ENCODE assay signal across 1 cellular context in the genomic region with DNA sequence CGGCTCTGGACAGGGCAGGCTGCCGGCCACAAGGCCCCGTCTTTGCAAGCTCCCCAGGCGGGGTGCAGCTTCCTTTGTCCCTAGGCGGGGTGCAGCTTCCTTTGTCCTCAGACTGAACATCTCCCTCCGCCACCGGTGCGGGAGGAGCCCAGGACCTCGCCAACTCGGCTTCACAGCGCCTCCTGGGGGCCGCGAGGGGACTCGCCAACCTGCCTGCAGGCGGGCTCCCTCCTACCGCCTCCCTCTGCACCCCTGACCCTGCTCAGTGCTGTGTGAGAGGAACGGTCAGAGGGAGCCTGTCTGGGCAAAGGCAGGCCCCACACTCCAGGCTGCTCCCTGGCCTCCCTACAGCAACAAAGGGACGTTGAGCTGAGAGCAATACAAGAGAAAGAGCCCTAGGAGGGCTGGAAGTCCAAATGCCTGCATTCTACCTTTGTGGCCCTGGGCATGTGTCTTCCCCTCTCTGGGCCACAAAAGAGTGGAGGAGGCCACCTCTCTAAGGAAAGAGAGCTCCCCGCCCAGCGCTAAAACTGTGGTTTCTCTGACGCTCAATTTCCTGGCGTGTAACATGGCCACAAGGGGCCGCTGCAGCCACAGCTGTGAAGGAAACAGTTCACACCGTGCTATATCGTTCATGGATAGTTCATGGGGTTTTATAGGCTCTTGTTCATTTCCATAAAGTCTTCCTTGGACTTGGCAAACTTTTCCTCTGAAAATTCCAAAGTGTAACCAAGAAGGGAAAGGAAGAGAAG.
TF ChIP-seq lines count a peak whose summit lies in the region.

No MANE protein-coding gene starts in this region.

TF ChIP-seq in HepG2, 621 proteins besides CTCF, POLR2A, EP300 and RAD21 (continued from another document and continues in another):
- TF ChIP-seq, protein P1, sequence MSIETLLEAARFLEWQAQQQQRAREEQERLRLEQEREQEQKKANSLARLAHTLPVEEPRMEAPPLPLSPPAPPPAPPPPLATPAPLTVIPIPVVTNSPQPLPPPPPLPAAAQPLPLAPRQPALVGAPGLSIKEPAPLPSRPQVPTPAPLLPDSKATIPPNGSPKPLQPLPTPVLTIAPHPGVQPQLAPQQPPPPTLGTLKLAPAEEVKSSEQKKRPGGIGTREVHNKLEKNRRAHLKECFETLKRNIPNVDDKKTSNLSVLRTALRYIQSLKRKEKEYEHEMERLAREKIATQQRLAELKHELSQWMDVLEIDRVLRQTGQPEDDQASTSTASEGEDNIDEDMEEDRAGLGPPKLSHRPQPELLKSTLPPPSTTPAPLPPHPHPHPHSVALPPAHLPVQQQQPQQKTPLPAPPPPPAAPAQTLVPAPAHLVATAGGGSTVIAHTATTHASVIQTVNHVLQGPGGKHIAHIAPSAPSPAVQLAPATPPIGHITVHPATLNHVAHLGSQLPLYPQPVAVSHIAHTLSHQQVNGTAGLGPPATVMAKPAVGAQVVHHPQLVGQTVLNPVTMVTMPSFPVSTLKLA (IDR thresholded peaks at IDR 0.05) = no peak
- TF ChIP-seq ZNF33B (CRISPR knock-in tag; IDR thresholded peaks at IDR 0.05) = no peak
- TF ChIP-seq HNRNPUL1 (IDR thresholded peaks at IDR 0.05; ENCODE audit: low read depth, low read length) = no peak
- TF ChIP-seq ZNF30 (CRISPR knock-in tag; IDR thresholded peaks at IDR 0.05) = no peak
- TF ChIP-seq PHF20 (CRISPR knock-in tag; IDR thresholded peaks at IDR 0.05) = no peak
- 0 out of 2 replicates have a peak, but pooled peaks have one; percentile 85 for TF ChIP-seq ZNF619 (CRISPR knock-in tag; IDR thresholded peaks at IDR 0.05)
- TF ChIP-seq, protein P2, sequence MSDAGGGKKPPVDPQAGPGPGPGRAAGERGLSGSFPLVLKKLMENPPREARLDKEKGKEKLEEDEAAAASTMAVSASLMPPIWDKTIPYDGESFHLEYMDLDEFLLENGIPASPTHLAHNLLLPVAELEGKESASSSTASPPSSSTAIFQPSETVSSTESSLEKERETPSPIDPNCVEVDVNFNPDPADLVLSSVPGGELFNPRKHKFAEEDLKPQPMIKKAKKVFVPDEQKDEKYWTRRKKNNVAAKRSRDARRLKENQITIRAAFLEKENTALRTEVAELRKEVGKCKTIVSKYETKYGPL (CRISPR knock-in tag; IDR thresholded peaks at IDR 0.05) = no peak
- TF ChIP-seq SMARCE1 (IDR thresholded peaks at IDR 0.05; ENCODE audit: borderline replicate concordance) = no peak
- no peak for TF ChIP-seq ZNF558 (CRISPR knock-in tag; IDR thresholded peaks at IDR 0.05; ENCODE audit: borderline replicate concordance)
- TF ChIP-seq, protein P3, sequence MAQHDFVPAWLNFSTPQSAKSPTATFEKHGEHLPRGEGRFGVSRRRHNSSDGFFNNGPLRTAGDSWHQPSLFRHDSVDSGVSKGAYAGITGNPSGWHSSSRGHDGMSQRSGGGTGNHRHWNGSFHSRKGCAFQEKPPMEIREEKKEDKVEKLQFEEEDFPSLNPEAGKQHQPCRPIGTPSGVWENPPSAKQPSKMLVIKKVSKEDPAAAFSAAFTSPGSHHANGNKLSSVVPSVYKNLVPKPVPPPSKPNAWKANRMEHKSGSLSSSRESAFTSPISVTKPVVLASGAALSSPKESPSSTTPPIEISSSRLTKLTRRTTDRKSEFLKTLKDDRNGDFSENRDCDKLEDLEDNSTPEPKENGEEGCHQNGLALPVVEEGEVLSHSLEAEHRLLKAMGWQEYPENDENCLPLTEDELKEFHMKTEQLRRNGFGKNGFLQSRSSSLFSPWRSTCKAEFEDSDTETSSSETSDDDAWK (CRISPR knock-in tag; IDR thresholded peaks at IDR 0.05) = no peak
- no peak for TF ChIP-seq SNRNP70 (IDR thresholded peaks at IDR 0.05; ENCODE audit: low read depth, low read length)
- TF ChIP-seq, protein P4, sequence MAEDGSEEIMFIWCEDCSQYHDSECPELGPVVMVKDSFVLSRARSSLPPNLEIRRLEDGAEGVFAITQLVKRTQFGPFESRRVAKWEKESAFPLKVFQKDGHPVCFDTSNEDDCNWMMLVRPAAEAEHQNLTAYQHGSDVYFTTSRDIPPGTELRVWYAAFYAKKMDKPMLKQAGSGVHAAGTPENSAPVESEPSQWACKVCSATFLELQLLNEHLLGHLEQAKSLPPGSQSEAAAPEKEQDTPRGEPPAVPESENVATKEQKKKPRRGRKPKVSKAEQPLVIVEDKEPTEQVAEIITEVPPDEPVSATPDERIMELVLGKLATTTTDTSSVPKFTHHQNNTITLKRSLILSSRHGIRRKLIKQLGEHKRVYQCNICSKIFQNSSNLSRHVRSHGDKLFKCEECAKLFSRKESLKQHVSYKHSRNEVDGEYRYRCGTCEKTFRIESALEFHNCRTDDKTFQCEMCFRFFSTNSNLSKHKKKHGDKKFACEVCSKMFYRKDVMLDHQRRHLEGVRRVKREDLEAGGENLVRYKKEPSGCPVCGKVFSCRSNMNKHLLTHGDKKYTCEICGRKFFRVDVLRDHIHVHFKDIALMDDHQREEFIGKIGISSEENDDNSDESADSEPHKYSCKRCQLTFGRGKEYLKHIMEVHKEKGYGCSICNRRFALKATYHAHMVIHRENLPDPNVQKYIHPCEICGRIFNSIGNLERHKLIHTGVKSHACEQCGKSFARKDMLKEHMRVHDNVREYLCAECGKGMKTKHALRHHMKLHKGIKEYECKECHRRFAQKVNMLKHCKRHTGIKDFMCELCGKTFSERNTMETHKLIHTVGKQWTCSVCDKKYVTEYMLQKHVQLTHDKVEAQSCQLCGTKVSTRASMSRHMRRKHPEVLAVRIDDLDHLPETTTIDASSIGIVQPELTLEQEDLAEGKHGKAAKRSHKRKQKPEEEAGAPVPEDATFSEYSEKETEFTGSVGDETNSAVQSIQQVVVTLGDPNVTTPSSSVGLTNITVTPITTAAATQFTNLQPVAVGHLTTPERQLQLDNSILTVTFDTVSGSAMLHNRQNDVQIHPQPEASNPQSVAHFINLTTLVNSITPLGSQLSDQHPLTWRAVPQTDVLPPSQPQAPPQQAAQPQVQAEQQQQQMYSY (CRISPR knock-in tag; IDR thresholded peaks at IDR 0.05) = no peak
- no peak for TF ChIP-seq MAFG (CRISPR knock-in tag; IDR thresholded peaks at IDR 0.05)
- TF ChIP-seq ZBTB7A (CRISPR knock-in tag; IDR thresholded peaks at IDR 0.05) = no peak
- 0 out of 2 replicates have a peak, but pooled peaks have one; percentile 60 for TF ChIP-seq RNF2 (conservative IDR thresholded peaks at IDR 0.05; ENCODE audit: low read depth)
- TF ChIP-seq, protein P5, sequence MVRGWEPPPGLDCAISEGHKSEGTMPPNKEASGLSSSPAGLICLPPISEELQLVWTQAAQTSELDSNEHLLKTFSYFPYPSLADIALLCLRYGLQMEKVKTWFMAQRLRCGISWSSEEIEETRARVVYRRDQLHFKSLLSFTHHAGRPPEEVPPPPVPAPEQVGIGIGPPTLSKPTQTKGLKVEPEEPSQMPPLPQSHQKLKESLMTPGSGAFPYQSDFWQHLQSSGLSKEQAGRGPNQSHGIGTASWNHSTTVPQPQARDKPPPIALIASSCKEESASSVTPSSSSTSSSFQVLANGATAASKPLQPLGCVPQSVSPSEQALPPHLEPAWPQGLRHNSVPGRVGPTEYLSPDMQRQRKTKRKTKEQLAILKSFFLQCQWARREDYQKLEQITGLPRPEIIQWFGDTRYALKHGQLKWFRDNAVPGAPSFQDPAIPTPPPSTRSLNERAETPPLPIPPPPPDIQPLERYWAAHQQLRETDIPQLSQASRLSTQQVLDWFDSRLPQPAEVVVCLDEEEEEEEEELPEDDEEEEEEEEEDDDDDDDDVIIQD (CRISPR knock-in tag; IDR thresholded peaks at IDR 0.05; ENCODE audit: low read depth) = peak; percentile 18; the same call in 1 of the 2 replicates
- no peak for TF ChIP-seq RFXANK (CRISPR knock-in tag; IDR thresholded peaks at IDR 0.05)
- peak; percentile 66; the same call in 1 of the 2 replicates for TF ChIP-seq ZNF501 (CRISPR knock-in tag; IDR thresholded peaks at IDR 0.05)
- no peak for TF ChIP-seq MED1 (CRISPR knock-in tag; IDR thresholded peaks at IDR 0.05)
- TF ChIP-seq, protein P6, sequence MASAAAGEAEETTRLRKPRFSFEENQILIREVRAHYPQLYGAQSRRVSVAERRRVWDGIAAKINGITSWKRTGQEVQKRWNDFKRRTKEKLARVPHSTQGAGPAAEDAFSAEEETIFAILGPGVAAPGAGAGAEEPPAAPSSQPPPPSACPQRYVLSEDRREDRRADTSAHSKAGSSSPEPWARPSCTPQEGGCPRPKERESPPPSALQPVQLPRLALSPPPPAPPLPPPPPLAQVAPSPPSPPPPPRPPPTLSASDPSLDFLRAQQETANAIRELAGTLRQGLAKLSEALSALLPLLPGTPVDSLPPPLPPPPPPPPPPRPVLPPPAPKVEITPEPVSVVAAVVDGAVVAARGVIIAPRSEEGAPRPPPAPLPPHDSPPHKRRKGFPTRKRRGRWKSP (CRISPR knock-in tag; IDR thresholded peaks at IDR 0.05) = no peak; the same call in 1 of the 2 replicates
- TF ChIP-seq JUN (CRISPR knock-in tag; IDR thresholded peaks at IDR 0.05) = no peak
- TF ChIP-seq PCBP2 (optimal IDR thresholded peaks at IDR 0.05; ENCODE audit: low read depth, low read length, poor library complexity, severe bottlenecking) = no peak
- TF ChIP-seq, protein P7, sequence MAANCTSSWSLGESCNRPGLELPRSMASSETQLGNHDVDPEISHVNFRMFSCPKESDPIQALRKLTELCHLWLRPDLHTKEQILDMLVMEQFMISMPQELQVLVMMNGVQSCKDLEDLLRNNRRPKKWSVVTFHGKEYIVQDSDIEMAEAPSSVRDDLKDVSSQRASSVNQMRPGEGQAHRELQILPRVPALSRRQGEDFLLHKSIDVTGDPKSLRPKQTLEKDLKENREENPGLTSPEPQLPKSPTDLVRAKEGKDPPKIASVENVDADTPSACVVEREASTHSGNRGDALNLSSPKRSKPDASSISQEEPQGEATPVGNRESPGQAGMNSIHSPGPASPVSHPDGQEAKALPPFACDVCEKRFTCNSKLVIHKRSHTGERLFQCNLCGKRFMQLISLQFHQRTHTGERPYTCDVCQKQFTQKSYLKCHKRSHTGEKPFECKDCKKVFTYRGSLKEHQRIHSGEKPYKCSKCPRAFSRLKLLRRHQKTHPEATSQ (CRISPR knock-in tag; IDR thresholded peaks at IDR 0.05; ENCODE audit: borderline replicate concordance) = 0 out of 2 replicates have a peak, but pooled peaks have one; percentile 58
- TF ChIP-seq KMT2B (CRISPR knock-in tag; IDR thresholded peaks at IDR 0.05) = no peak
- TF ChIP-seq ATF7-NPFF (CRISPR knock-in tag; IDR thresholded peaks at IDR 0.05; ENCODE audit: low read depth) = no peak
- no peak for TF ChIP-seq ZNF441 (CRISPR knock-in tag; IDR thresholded peaks at IDR 0.05; ENCODE audit: borderline replicate concordance)
- TF ChIP-seq, protein P8, sequence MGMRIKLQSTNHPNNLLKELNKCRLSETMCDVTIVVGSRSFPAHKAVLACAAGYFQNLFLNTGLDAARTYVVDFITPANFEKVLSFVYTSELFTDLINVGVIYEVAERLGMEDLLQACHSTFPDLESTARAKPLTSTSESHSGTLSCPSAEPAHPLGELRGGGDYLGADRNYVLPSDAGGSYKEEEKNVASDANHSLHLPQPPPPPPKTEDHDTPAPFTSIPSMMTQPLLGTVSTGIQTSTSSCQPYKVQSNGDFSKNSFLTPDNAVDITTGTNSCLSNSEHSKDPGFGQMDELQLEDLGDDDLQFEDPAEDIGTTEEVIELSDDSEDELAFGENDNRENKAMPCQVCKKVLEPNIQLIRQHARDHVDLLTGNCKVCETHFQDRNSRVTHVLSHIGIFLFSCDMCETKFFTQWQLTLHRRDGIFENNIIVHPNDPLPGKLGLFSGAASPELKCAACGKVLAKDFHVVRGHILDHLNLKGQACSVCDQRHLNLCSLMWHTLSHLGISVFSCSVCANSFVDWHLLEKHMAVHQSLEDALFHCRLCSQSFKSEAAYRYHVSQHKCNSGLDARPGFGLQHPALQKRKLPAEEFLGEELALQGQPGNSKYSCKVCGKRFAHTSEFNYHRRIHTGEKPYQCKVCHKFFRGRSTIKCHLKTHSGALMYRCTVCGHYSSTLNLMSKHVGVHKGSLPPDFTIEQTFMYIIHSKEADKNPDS (CRISPR knock-in tag; IDR thresholded peaks at IDR 0.05) = no peak
- TF ChIP-seq, protein P9, sequence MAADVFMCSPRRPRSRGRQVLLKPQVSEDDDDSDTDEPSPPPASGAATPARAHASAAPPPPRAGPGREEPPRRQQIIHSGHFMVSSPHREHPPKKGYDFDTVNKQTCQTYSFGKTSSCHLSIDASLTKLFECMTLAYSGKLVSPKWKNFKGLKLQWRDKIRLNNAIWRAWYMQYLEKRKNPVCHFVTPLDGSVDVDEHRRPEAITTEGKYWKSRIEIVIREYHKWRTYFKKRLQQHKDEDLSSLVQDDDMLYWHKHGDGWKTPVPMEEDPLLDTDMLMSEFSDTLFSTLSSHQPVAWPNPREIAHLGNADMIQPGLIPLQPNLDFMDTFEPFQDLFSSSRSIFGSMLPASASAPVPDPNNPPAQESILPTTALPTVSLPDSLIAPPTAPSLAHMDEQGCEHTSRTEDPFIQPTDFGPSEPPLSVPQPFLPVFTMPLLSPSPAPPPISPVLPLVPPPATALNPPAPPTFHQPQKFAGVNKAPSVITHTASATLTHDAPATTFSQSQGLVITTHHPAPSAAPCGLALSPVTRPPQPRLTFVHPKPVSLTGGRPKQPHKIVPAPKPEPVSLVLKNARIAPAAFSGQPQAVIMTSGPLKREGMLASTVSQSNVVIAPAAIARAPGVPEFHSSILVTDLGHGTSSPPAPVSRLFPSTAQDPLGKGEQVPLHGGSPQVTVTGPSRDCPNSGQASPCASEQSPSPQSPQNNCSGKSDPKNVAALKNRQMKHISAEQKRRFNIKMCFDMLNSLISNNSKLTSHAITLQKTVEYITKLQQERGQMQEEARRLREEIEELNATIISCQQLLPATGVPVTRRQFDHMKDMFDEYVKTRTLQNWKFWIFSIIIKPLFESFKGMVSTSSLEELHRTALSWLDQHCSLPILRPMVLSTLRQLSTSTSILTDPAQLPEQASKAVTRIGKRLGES (CRISPR knock-in tag; IDR thresholded peaks at IDR 0.05; ENCODE audit: borderline replicate concordance) = no peak
- no peak for TF ChIP-seq ZNF570 (CRISPR knock-in tag; IDR thresholded peaks at IDR 0.05; ENCODE audit: borderline replicate concordance)
- TF ChIP-seq THAP11 (CRISPR knock-in tag; IDR thresholded peaks at IDR 0.05) = no peak; the same call in 1 of the 2 replicates
- no peak for TF ChIP-seq SUZ12 (IDR thresholded peaks at IDR 0.05; ENCODE audit: low read depth, low read length)
- TF ChIP-seq, protein P10, sequence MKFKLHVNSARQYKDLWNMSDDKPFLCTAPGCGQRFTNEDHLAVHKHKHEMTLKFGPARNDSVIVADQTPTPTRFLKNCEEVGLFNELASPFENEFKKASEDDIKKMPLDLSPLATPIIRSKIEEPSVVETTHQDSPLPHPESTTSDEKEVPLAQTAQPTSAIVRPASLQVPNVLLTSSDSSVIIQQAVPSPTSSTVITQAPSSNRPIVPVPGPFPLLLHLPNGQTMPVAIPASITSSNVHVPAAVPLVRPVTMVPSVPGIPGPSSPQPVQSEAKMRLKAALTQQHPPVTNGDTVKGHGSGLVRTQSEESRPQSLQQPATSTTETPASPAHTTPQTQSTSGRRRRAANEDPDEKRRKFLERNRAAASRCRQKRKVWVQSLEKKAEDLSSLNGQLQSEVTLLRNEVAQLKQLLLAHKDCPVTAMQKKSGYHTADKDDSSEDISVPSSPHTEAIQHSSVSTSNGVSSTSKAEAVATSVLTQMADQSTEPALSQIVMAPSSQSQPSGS (CRISPR knock-in tag; IDR thresholded peaks at IDR 0.05) = peak; percentile 42; the same call in 1 of the 2 replicates
- TF ChIP-seq SP2 (CRISPR knock-in tag; IDR thresholded peaks at IDR 0.05) = no peak
- TF ChIP-seq ZNF768 (CRISPR knock-in tag; IDR thresholded peaks at IDR 0.05) = peak; percentile 97
- TF ChIP-seq NFRKB (IDR thresholded peaks at IDR 0.05) = no peak
